1 cellular context compared by ENCODE assay signal in the genomic region with DNA sequence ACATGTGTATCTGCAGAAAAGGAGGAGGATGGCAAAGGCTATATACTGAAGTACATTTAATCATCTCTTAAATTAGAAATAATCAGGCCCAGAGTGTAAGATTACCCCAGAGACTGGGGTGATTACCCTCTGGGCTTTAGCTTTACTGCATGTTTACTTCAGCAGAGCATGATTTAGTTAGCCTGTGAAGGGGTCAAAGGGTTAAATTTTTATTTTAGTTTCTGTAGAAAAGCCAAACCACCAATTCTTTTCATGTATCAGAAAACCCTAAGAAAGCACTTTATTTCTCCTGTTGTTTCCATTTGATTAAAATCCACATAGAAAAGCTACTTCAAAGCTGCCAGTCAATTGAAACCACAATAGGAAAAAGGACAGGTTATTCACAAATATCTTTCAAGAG.
A peak's percentile ranks its signal among the peaks of the same experiment; 100 is the strongest.
TF ChIP-seq lines count a peak whose summit lies in the region.

No MANE protein-coding gene starts in this region.

TF ChIP-seq in HEK293, 187 proteins besides CTCF, POLR2A, EP300 and RAD21:
- TF ChIP-seq, protein P1, sequence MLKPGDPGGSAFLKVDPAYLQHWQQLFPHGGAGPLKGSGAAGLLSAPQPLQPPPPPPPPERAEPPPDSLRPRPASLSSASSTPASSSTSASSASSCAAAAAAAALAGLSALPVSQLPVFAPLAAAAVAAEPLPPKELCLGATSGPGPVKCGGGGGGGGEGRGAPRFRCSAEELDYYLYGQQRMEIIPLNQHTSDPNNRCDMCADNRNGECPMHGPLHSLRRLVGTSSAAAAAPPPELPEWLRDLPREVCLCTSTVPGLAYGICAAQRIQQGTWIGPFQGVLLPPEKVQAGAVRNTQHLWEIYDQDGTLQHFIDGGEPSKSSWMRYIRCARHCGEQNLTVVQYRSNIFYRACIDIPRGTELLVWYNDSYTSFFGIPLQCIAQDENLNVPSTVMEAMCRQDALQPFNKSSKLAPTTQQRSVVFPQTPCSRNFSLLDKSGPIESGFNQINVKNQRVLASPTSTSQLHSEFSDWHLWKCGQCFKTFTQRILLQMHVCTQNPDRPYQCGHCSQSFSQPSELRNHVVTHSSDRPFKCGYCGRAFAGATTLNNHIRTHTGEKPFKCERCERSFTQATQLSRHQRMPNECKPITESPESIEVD (tag by site-specific recombination; IDR thresholded peaks at IDR 0.05): 0 out of 2 replicates have a peak, but pooled peaks have one; percentile 15
- TF ChIP-seq ZNF549 (tag by site-specific recombination; IDR thresholded peaks at IDR 0.05): no peak
